Comparison of ENCODE assay signal across 12 cellular contexts in the genomic region with DNA sequence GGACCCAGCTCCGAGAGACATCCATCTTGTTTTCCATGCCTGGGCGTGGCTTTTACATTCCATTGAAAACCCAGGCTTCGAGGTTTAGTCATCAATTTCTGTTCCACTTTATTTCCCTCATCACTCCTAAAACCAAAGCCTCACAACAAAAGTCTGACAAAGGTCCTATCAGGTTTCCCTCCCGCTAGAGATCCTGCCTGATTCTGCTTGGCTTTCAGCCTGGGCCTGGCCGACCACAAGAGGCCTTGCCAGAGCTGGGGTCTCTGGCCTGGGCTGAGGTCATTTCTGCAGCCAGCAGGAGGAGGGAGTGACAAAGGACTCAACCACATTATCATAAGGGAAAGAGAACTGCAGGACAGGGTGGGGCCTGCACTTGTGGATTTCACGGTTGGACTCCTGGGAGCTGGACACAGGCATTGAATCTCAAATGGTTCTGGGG.
DNase-seq lines count a peak whose midpoint lies in the region; ATAC-seq and TF ChIP-seq lines count a peak whose summit lies in the region.
"Had no signal": no experiment of that assay in that cellular context is flagged by ENCODE, and none has a peak within 500 bp of the region (broad histone marks: within the 10 kb centered on the region; RNA-seq: fewer than 3 reads in every experiment).

No MANE protein-coding gene starts in this region.

- ATAC-seq in activated T-cell treated with anti-CD3 and anti-CD28 coated beads, Interleukin-2, amount 50 U/mL, for 72 hours (replicated peaks in 1 of 2): no peak
- ATAC-seq: K562, T-cell had no signal

- DNase-seq in A172 (ENCODE audit: low spot score) (peak; percentile 80), HS-27A (ENCODE audit: low read depth) (peak; percentile 83), MCF 10A (ENCODE audit: unreplicated experiment) (peak; percentile 31), kidney epithelial cell (ENCODE audit: low read depth) (peak; percentile 86), NCI-H2227 (lab: John Stamatoyannopoulos, UW; ENCODE audit: unreplicated experiment) (no peak), H7 (no peak)
- no peak for DNase-seq in activated CD4-positive, alpha-beta memory T cell treated with anti-CD3 and anti-CD28 coated beads, Interleukin-2, amount 10 ng/mL, durations not matched to agents 7 days and 5 days
- no peak for DNase-seq in activated T-cell treated with anti-CD3 and anti-CD28 coated beads, Interleukin-2, amount 50 U/mL, for 72 hours
- DNase-seq: NCI-H524, T-cell had no signal

- no peaks in the 10 kb centered on the region for H3K27me3 Mint-ChIP-seq in MCF 10A (ENCODE audit: insufficient read depth, unreplicated experiment)
- H3K27me3 Mint-ChIP-seq in activated CD4-positive, alpha-beta memory T cell treated with anti-CD3 and anti-CD28 coated beads, Interleukin-2, amount 10 ng/mL, durations not matched to agents 7 days and 5 days: no peaks in the 10 kb centered on the region
- H3K27me3 Mint-ChIP-seq in activated T-cell treated with anti-CD3 and anti-CD28 coated beads, Interleukin-2, amount 50 U/mL, for 72 hours (ENCODE audit: low read depth): peaks cover 5% of the 10 kb centered on the region

- no peak overlapping the region for H3K4me3 Mint-ChIP-seq in MCF 10A (ENCODE audit: unreplicated experiment)
- no peak overlapping the region for H3K4me3 Mint-ChIP-seq in activated CD4-positive, alpha-beta memory T cell treated with anti-CD3 and anti-CD28 coated beads, Interleukin-2, amount 10 ng/mL, durations not matched to agents 7 days and 5 days
- H3K4me3 Mint-ChIP-seq in activated T-cell treated with anti-CD3 and anti-CD28 coated beads, Interleukin-2, amount 50 U/mL, for 72 hours: no peak overlapping the region
- H3K4me3 Mint-ChIP-seq: T-cell had no signal

- peak overlapping the region; percentile 75 for H3K27ac Mint-ChIP-seq in MCF 10A (ENCODE audit: low read depth, unreplicated experiment)
- no peak overlapping the region for H3K27ac Mint-ChIP-seq in activated CD4-positive, alpha-beta memory T cell treated with anti-CD3 and anti-CD28 coated beads, Interleukin-2, amount 10 ng/mL, durations not matched to agents 7 days and 5 days
- H3K27ac Mint-ChIP-seq in activated T-cell treated with anti-CD3 and anti-CD28 coated beads, Interleukin-2, amount 50 U/mL, for 72 hours: no peak overlapping the region
- H3K27ac Mint-ChIP-seq: T-cell had no signal

- H3K9me3 Mint-ChIP-seq in MCF 10A (ENCODE audit: unreplicated experiment): no peaks in the 10 kb centered on the region
- no peaks in the 10 kb centered on the region for H3K9me3 Mint-ChIP-seq in activated CD4-positive, alpha-beta memory T cell treated with anti-CD3 and anti-CD28 coated beads, Interleukin-2, amount 10 ng/mL, durations not matched to agents 7 days and 5 days
- no peaks in the 10 kb centered on the region for H3K9me3 Mint-ChIP-seq in activated T-cell treated with anti-CD3 and anti-CD28 coated beads, Interleukin-2, amount 50 U/mL, for 72 hours
- H3K9me3 Mint-ChIP-seq: T-cell had no signal

- H3K36me3 ChIP-seq in kidney epithelial cell (ENCODE audit: control insufficient read depth, insufficient read depth, low read length) (no peaks in the 10 kb centered on the region), H7 (replicated peaks; ENCODE audit: control insufficient read depth, insufficient read depth, low read length) (no peaks in the 10 kb centered on the region)
- H3K36me3 ChIP-seq: tibial nerve had no signal

- H3K27me3 ChIP-seq in kidney epithelial cell (ENCODE audit: control insufficient read depth, insufficient read depth, low read length) (no peaks in the 10 kb centered on the region), H7 (ENCODE audit: control insufficient read depth, insufficient read depth, low read length) (no peaks in the 10 kb centered on the region)
- H3K27me3 ChIP-seq: tibial nerve had no signal

- TF ChIP-seq CTCF in MCF 10A (IDR thresholded peaks at IDR 0.05; ENCODE audit: unreplicated experiment) (no peak), kidney epithelial cell (IDR thresholded peaks at IDR 0.05; ENCODE audit: insufficient read depth, low read length, poor library complexity, severe bottlenecking) (peak; percentile 2)

- peaks cover 15% of the 10 kb centered on the region for H3K36me3 Mint-ChIP-seq in MCF 10A (ENCODE audit: insufficient read depth, unreplicated experiment)
- H3K36me3 Mint-ChIP-seq in activated CD4-positive, alpha-beta memory T cell treated with anti-CD3 and anti-CD28 coated beads, Interleukin-2, amount 10 ng/mL, durations not matched to agents 7 days and 5 days (ENCODE audit: low read depth): no peaks in the 10 kb centered on the region
- H3K36me3 Mint-ChIP-seq in activated T-cell treated with anti-CD3 and anti-CD28 coated beads, Interleukin-2, amount 50 U/mL, for 72 hours (ENCODE audit: insufficient read depth in 2 of 2): no peaks in the 10 kb centered on the region
- H3K36me3 Mint-ChIP-seq: T-cell had no signal

- CTCF ChIA-PET in MCF 10A (lab: Yijun Ruan, JAX): interaction anchor here (0.5 kb wide), 1 partner anchor 1023 kb away, joined by 3 read pairs; no protein-coding TSS in a partner anchor
- CTCF ChIA-PET in activated CD4-positive, alpha-beta memory T cell treated with anti-CD3 and anti-CD28 coated beads, Interleukin-2, amount 10 ng/mL, durations not matched to agents 7 days and 5 days (lab: Charles Lee): no interaction called here

- peaks cover 22% of the 10 kb centered on the region for H3K4me1 Mint-ChIP-seq in MCF 10A (ENCODE audit: insufficient read depth, unreplicated experiment)
- no peaks in the 10 kb centered on the region for H3K4me1 Mint-ChIP-seq in activated CD4-positive, alpha-beta memory T cell treated with anti-CD3 and anti-CD28 coated beads, Interleukin-2, amount 10 ng/mL, durations not matched to agents 7 days and 5 days
- no peaks in the 10 kb centered on the region for H3K4me1 Mint-ChIP-seq in activated T-cell treated with anti-CD3 and anti-CD28 coated beads, Interleukin-2, amount 50 U/mL, for 72 hours (ENCODE audit: low read depth)
- H3K4me1 Mint-ChIP-seq: T-cell had no signal

- intact Hi-C loops in MCF 10A (cut with micrococcal nuclease): no loop called here

- H3K4me3 ChIP-seq in kidney epithelial cell (ENCODE audit: low read depth, low read length) (no peak overlapping the region), H7 (ENCODE audit: insufficient read depth, low read depth, low read length) (no peak overlapping the region)
- H3K4me3 ChIP-seq: K562, tibial nerve had no signal

- BruUV-seq in MCF 10A (replicated peaks; lab: Mats Ljungman, UMichigan): no TSS peak

- POLR2A ChIA-PET in MCF 10A (lab: Yijun Ruan, JAX): no interaction called here
- POLR2A ChIA-PET in activated CD4-positive, alpha-beta memory T cell treated with anti-CD3 and anti-CD28 coated beads, Interleukin-2, amount 10 ng/mL, durations not matched to agents 7 days and 5 days (lab: Charles Lee): no interaction called here

Comparison
In these comparisons a context has a peak if more than half of its experiments do, and no peak if none do; other contexts are left out.
1. DNase-seq: peak in A172 (single experiment), HS-27A (single experiment), MCF 10A (single experiment) and kidney epithelial cell (single experiment); none in activated CD4-positive, alpha-beta memory T cell treated with anti-CD3 and anti-CD28 coated beads, Interleukin-2, amount 10 ng/mL, durations not matched to agents 7 days and 5 days (single experiment), activated T-cell treated with anti-CD3 and anti-CD28 coated beads, Interleukin-2, amount 50 U/mL, for 72 hours (0 of 2), NCI-H2227 (single experiment) and H7 (single experiment).